Comparison of ENCODE assay signal across 27 cellular contexts in the genomic region with DNA sequence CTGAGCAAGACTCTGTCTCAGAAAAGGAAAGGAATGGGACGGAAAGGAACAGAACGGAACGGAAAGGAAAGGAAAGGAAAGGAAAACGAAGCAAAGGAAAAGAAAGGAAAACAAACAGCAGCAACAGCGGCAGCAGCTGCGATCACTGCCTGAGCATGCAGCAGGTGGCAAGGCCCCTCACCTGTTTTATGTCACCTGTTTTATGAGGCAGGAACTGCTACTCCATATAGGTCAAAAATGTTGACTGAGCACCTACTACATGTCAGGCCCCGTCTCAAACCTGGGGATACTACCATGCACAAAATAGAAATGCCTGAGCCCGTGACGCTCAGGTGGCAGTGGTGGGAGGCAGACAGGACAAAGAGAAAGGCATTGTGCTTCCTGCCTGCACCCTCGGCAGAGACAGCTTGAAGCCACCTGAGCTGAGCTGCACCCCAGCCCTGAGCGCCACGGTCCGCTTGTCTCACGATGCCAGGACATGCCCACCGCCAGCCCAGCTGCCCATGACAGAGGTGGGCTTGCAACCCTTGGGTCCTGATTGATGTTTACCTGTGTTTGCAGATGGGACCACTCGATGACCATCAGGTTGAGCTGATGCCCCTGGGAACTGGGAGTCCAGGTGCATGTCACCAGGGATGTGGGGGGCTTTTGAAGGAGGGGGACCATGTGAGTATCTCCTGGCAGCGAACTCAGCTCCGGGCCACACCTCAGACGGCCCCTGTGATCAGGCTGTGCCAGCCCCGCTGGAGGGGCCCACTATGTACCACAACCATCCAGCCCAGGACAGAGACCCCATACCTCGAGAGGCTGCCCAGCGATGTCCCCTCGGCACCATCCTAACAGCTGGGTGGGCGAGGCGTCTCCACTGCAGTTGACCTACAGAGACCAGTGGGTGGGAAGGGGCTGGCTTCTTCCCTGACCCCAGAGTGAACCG.
"Had no signal": no experiment of that assay in that cellular context is flagged by ENCODE, and none has a peak within 500 bp of the region (broad histone marks: within the 10 kb centered on the region; RNA-seq: fewer than 3 reads in every experiment).

No MANE protein-coding gene starts in this region.

- ATAC-seq: activated naive CD8-positive, alpha-beta T cell treated with anti-CD3 and anti-CD28 coated beads, Interleukin-2, amount 50 U/mL, for 24 hours; activated T-cell treated with anti-CD3 and anti-CD28 coated beads, Interleukin-2, amount 50 U/mL, for 4 hours; body of pancreas; T-helper 17 cell had no signal

- H3K4me3 ChIP-seq: ascending aorta, body of pancreas, PC-9 had no signal

- FAIRE-seq: bronchial epithelial cell, TTC549 had no signal

- H3K4me1 ChIP-seq: ascending aorta, body of pancreas had no signal

- H3K4me1 Mint-ChIP-seq: activated naive CD8-positive, alpha-beta T cell treated with anti-CD3 and anti-CD28 coated beads, Interleukin-2, amount 50 U/mL, for 24 hours; T-helper 17 cell had no signal

- H3K27me3 Mint-ChIP-seq: activated CD4-positive, alpha-beta memory T cell treated with anti-CD3 and anti-CD28 coated beads for 36 hours; activated naive CD8-positive, alpha-beta T cell treated with anti-CD3 and anti-CD28 coated beads, Interleukin-2, amount 50 U/mL, for 24 hours had no signal

- H3K4me3 Mint-ChIP-seq: activated CD4-positive, alpha-beta memory T cell treated with anti-CD3 and anti-CD28 coated beads for 36 hours; activated CD4-positive, alpha-beta T cell treated with anti-CD3 and anti-CD28 coated beads, Interleukin-2, amount 10 ng/mL, durations not matched to agents 7 days and 5 days; activated naive CD8-positive, alpha-beta T cell treated with anti-CD3 and anti-CD28 coated beads, Interleukin-2, amount 50 U/mL, for 24 hours; activated T-cell treated with anti-CD3 and anti-CD28 coated beads, Interleukin-2, amount 50 U/mL, for 4 hours; T-helper 17 cell had no signal

- DNase-seq: activated CD4-positive, alpha-beta memory T cell treated with anti-CD3 and anti-CD28 coated beads for 36 hours; activated CD4-positive, alpha-beta T cell treated with anti-CD3 and anti-CD28 coated beads, Interleukin-2, amount 10 ng/mL, durations not matched to agents 7 days and 5 days; activated CD4-positive, CD25-positive, alpha-beta regulatory T cell; activated CD8-positive, alpha-beta memory T cell treated with anti-CD3 and anti-CD28 coated beads for 24 hours; activated effector memory CD4-positive, alpha-beta T cell treated with anti-CD3 and anti-CD28 coated beads, Interleukin-2, amount 50 U/mL, for 16 hours; activated naive CD4-positive, alpha-beta T cell treated with Interleukin-2 at 50 U/mL for 16 hours; activated naive CD8-positive, alpha-beta T cell treated with anti-CD3 and anti-CD28 coated beads, Interleukin-2, amount 50 U/mL, for 24 hours; activated T-cell treated with anti-CD3 and anti-CD28 coated beads, Interleukin-2, amount 50 U/mL, for 4 hours; amniotic stem cell; body of pancreas; central memory CD4-positive, alpha-beta T cell; NCI-H1092 treated with DMSO at 0.1 percent for 48 hours; NCI-H1417 treated with DMSO at 0.1 percent for 48 hours; NCI-H1694; NCI-H2029; NCI-H345; NCI-H510A; NCI-H526 treated with DMSO at 0.1 percent for 48 hours; NK-92 treated with Interleukin-12 subunit alpha and Interleukin-12 subunit beta, amount 100 ng/mL, for 24 hours; PC-9; SIG-M5; T-helper 17 cell; T1000 had no signal

- H3K27me3 ChIP-seq: ascending aorta, body of pancreas had no signal

- H3K27ac Mint-ChIP-seq: activated CD4-positive, alpha-beta memory T cell treated with anti-CD3 and anti-CD28 coated beads for 36 hours; activated CD4-positive, alpha-beta T cell treated with anti-CD3 and anti-CD28 coated beads, Interleukin-2, amount 10 ng/mL, durations not matched to agents 7 days and 5 days; activated naive CD4-positive, alpha-beta T cell treated with anti-CD3 and anti-CD28 coated beads, Interleukin-2, amount 50 U/mL, for 72 hours; activated naive CD8-positive, alpha-beta T cell treated with anti-CD3 and anti-CD28 coated beads, Interleukin-2, amount 50 U/mL, for 24 hours; T-helper 17 cell had no signal

- H3K36me3 ChIP-seq: ascending aorta had no signal

- H3K4me2 ChIP-seq: PC-9 had no signal

- H3K36me3 Mint-ChIP-seq: activated CD4-positive, alpha-beta memory T cell treated with anti-CD3 and anti-CD28 coated beads for 36 hours; activated naive CD4-positive, alpha-beta T cell treated with anti-CD3 and anti-CD28 coated beads, Interleukin-2, amount 50 U/mL, for 72 hours had no signal

- H3K27ac ChIP-seq: ascending aorta, body of pancreas, PC-9 had no signal

- H2AFZ ChIP-seq: PC-9 had no signal

- H3K9me3 ChIP-seq: ascending aorta, body of pancreas had no signal

- H3K9me3 Mint-ChIP-seq: activated CD4-positive, alpha-beta memory T cell treated with anti-CD3 and anti-CD28 coated beads for 36 hours; activated CD4-positive, alpha-beta T cell treated with anti-CD3 and anti-CD28 coated beads, Interleukin-2, amount 10 ng/mL, durations not matched to agents 7 days and 5 days; activated naive CD4-positive, alpha-beta T cell treated with anti-CD3 and anti-CD28 coated beads, Interleukin-2, amount 50 U/mL, for 72 hours; activated naive CD8-positive, alpha-beta T cell treated with anti-CD3 and anti-CD28 coated beads, Interleukin-2, amount 50 U/mL, for 24 hours; activated T-cell treated with anti-CD3 and anti-CD28 coated beads, Interleukin-2, amount 50 U/mL, for 4 hours had no signal
